ENCODE assay signal across 9 cellular contexts in genomic region chr10:24991298-24991697, GRCh38. TPM values are rescaled to one million over a fixed set of nuclear protein-coding genes. Genes with fewer than 3 reads are reported as not detected.
"Had no signal": no experiment of that assay in that cellular context is flagged by ENCODE, and none has a peak within 500 bp of the region (broad histone marks: within the 10 kb centered on the region; RNA-seq: fewer than 3 reads in every experiment).

No MANE protein-coding gene starts in this region.

- DNase-seq: GOT3, H7, KG1 had no signal

- FAIRE-seq: HepG2 had no signal

- H3K9me3 ChIP-seq: HAP-1 had no signal

- H3K4me3 ChIP-seq: HAP-1 had no signal

- H3K36me3 ChIP-seq: HAP-1 had no signal

- ATAC-seq: HCT116, HepG2 had no signal

RNA-seq across cellular contexts. Expression of gene ENKUR, which starts 24.7 kb away (rescaled TPM):
- total RNA-seq: H4, H7, HT-29 had no signal

RNA-seq across cellular contexts. Expression of gene PRTFDC1, which starts 38.9 kb away (rescaled TPM):
- total RNA-seq: HepG2 had no signal
- polyA plus RNA-seq: HepG2, IgD-negative memory B cell had no signal
